Comparison of ENCODE assay signal across 17 cellular contexts in genomic region chr11:2542406-2542805, GRCh38.
"Had no signal": no experiment of that assay in that cellular context is flagged by ENCODE, and none has a peak within 500 bp of the region (broad histone marks: within the 10 kb centered on the region; RNA-seq: fewer than 3 reads in every experiment).

No MANE protein-coding gene starts in this region.

- ATAC-seq: activated T-helper 17 cell treated with anti-CD3 and anti-CD28 coated beads, Interleukin-2, amount 50 U/mL, for 72 hours; left colon had no signal

- H3K4me1 Mint-ChIP-seq: central memory CD8-positive, alpha-beta T cell had no signal

- H3K9me3 Mint-ChIP-seq: activated T-helper 17 cell treated with anti-CD3 and anti-CD28 coated beads, Interleukin-2, amount 50 U/mL, for 72 hours; central memory CD8-positive, alpha-beta T cell; dendritic cell treated with granulocyte-macrophage colony-stimulating factor and Interleukin-4, amounts not matched to agents 40 ng/mL and 50 ng/mL, for 4 days; naive B cell; stimulated activated naive CD8-positive, alpha-beta T cell treated with anti-CD3 and anti-CD28 coated beads, Interleukin-15, Interleukin-2, amounts not matched to agents 100 ng/mL and 50 ng/mL, for 24 hours; type B pancreatic cell had no signal

- H3K36me3 Mint-ChIP-seq: brain, naive B cell, type B pancreatic cell had no signal

- H3K27ac ChIP-seq: heart left ventricle, neutrophil, suprapubic skin had no signal

- H3K27me3 ChIP-seq: heart left ventricle, neutrophil, suprapubic skin had no signal

- H3K27ac Mint-ChIP-seq: activated naive CD8-positive, alpha-beta T cell; activated T-helper 17 cell treated with anti-CD3 and anti-CD28 coated beads, Interleukin-2, amount 50 U/mL, for 72 hours; dendritic cell treated with granulocyte-macrophage colony-stimulating factor and Interleukin-4, amounts not matched to agents 40 ng/mL and 50 ng/mL, for 4 days; stimulated activated naive CD8-positive, alpha-beta T cell treated with anti-CD3 and anti-CD28 coated beads, Interleukin-15, Interleukin-2, amounts not matched to agents 100 ng/mL and 50 ng/mL, for 24 hours; type B pancreatic cell had no signal

- H3K27me3 Mint-ChIP-seq: activated naive CD8-positive, alpha-beta T cell; activated T-helper 17 cell treated with anti-CD3 and anti-CD28 coated beads, Interleukin-2, amount 50 U/mL, for 72 hours; central memory CD8-positive, alpha-beta T cell; dendritic cell treated with granulocyte-macrophage colony-stimulating factor and Interleukin-4, amounts not matched to agents 40 ng/mL and 50 ng/mL, for 4 days; stimulated activated naive CD8-positive, alpha-beta T cell treated with anti-CD3 and anti-CD28 coated beads, Interleukin-15, Interleukin-2, amounts not matched to agents 100 ng/mL and 50 ng/mL, for 24 hours had no signal

- H3K4me3 Mint-ChIP-seq: activated naive CD8-positive, alpha-beta T cell; activated T-helper 17 cell treated with anti-CD3 and anti-CD28 coated beads, Interleukin-2, amount 50 U/mL, for 72 hours; brain; central memory CD8-positive, alpha-beta T cell; dendritic cell treated with granulocyte-macrophage colony-stimulating factor and Interleukin-4, amounts not matched to agents 40 ng/mL and 50 ng/mL, for 4 days; stimulated activated naive CD8-positive, alpha-beta T cell treated with anti-CD3 and anti-CD28 coated beads, Interleukin-15, Interleukin-2, amounts not matched to agents 100 ng/mL and 50 ng/mL, for 24 hours; type B pancreatic cell had no signal

- H3K9me3 ChIP-seq: heart left ventricle, neutrophil, suprapubic skin had no signal

- H3K4me3 ChIP-seq: heart left ventricle, smooth muscle cell, suprapubic skin had no signal

- DNase-seq: amygdala; effector memory CD4-positive, alpha-beta T cell; foreskin melanocyte; naive B cell; T-helper 9 cell had no signal

- H3K36me3 ChIP-seq: heart left ventricle, suprapubic skin had no signal

- H3K4me1 ChIP-seq: heart left ventricle, suprapubic skin had no signal

- H3K4me2 ChIP-seq: smooth muscle cell had no signal
